ENCODE assay signal across 10 cellular contexts in genomic region chr7:41931263-41931646, GRCh38.
"Had no signal": no experiment of that assay in that cellular context is flagged by ENCODE, and none has a peak within 500 bp of the region (broad histone marks: within the 10 kb centered on the region; RNA-seq: fewer than 3 reads in every experiment).

No MANE protein-coding gene starts in this region.

- H3K27me3 ChIP-seq: breast epithelium, sigmoid colon, suprapubic skin had no signal

- H3K9me3 ChIP-seq: breast epithelium, sigmoid colon, suprapubic skin had no signal

- H3K4me1 ChIP-seq: breast epithelium, sigmoid colon, suprapubic skin had no signal

- DNase-seq: activated CD4-positive, alpha-beta T cell treated with anti-CD3 and anti-CD28 coated beads, Interleukin-2, amount 50 U/mL, for 1 hour; activated effector memory CD4-positive, alpha-beta T cell treated with Interleukin-2 at 50 U/mL for 16 hours; dorsolateral prefrontal cortex; hypothalamus; nephron progenitor cell; sigmoid colon; stimulated activated CD4-positive, alpha-beta T cell treated with anti-CD3 and anti-CD28 coated beads, Interleukin-2, amount 100 ng/mL, for 24 hours; stimulated activated naive CD4-positive, alpha-beta T cell had no signal

- H3K27ac ChIP-seq: breast epithelium, dorsolateral prefrontal cortex, sigmoid colon, suprapubic skin had no signal

- H3K36me3 ChIP-seq: breast epithelium, sigmoid colon, suprapubic skin had no signal

- H3K4me3 ChIP-seq: breast epithelium, dorsolateral prefrontal cortex, sigmoid colon, suprapubic skin had no signal
